In genomic region chr5:180545248-180545647, GRCh38 we compare ENCODE assay signal across 9 cellular contexts. TPM values are rescaled to one million over a fixed set of nuclear protein-coding genes. Genes with fewer than 3 reads are reported as not detected.
"Had no signal": no experiment of that assay in that cellular context is flagged by ENCODE, and none has a peak within 500 bp of the region (broad histone marks: within the 10 kb centered on the region; RNA-seq: fewer than 3 reads in every experiment).

No MANE protein-coding gene starts in this region.

- H3K4me2 ChIP-seq: GM23338 had no signal

- ATAC-seq: GM23338 had no signal

- H3K9me3 Mint-ChIP-seq: GM23338, H9 had no signal

- FAIRE-seq: H1, H54, HTR-8/SVneo had no signal

- H3K4me3 Mint-ChIP-seq: GM23338, H9 had no signal

- H3K4me3 ChIP-seq: GM23338 had no signal

- H3K27ac Mint-ChIP-seq: GM23338, H9 had no signal

- DNase-seq: H9, HCEC 1CT, IMR-90, KBM-7 had no signal

- H3K4me1 Mint-ChIP-seq: GM23338 had no signal

- H2AFZ ChIP-seq: GM23338 had no signal

RNA-seq across cellular contexts. Expression of gene SCGB3A1, which starts 46.1 kb away (rescaled TPM):
- total RNA-seq: GM23338, H1, H9, HT-29, IMR-90 had no signal
- polyA plus RNA-seq: GM23338, IMR-90 had no signal
